In genomic region chr9:16039103-16039987, GRCh38 we compare ENCODE assay signal across 9 cellular contexts.
A peak's percentile ranks its signal among the peaks of the same experiment; 100 is the strongest.
DNase-seq lines count a peak whose midpoint lies in the region; ATAC-seq and TF ChIP-seq lines count a peak whose summit lies in the region.
"Had no signal": no experiment of that assay in that cellular context is flagged by ENCODE, and none has a peak within 500 bp of the region (broad histone marks: within the 10 kb centered on the region; RNA-seq: fewer than 3 reads in every experiment).

No MANE protein-coding gene starts in this region.

- no peak overlapping the region for H3K27ac Mint-ChIP-seq in T-helper 2 cell treated with Interferon-gamma antibody and Interleukin-4, amounts not matched to agents 5 μg/mL and 100 μg/mL, for 36 hours
- no peak overlapping the region for H3K27ac Mint-ChIP-seq in activated T-helper 17 cell treated with anti-CD3 and anti-CD28 coated beads, Interleukin-2, amount 50 U/mL, for 72 hours

- no peaks in the 10 kb centered on the region for H3K27me3 Mint-ChIP-seq in T-helper 2 cell treated with Interferon-gamma antibody and Interleukin-4, amounts not matched to agents 5 μg/mL and 100 μg/mL, for 36 hours (ENCODE audit: low read depth)
- H3K27me3 Mint-ChIP-seq in activated T-helper 17 cell treated with anti-CD3 and anti-CD28 coated beads, Interleukin-2, amount 50 U/mL, for 72 hours: no peaks in the 10 kb centered on the region

- H3K36me3 Mint-ChIP-seq in T-helper 2 cell treated with Interferon-gamma antibody and Interleukin-4, amounts not matched to agents 5 μg/mL and 100 μg/mL, for 36 hours (ENCODE audit: low read depth): no peaks in the 10 kb centered on the region
- H3K36me3 Mint-ChIP-seq in activated T-helper 17 cell treated with anti-CD3 and anti-CD28 coated beads, Interleukin-2, amount 50 U/mL, for 72 hours (ENCODE audit: low read depth): no peaks in the 10 kb centered on the region

- TF ChIP-seq CTCF in C4-2B (conservative IDR thresholded peaks at IDR 0.05): peak; percentile 44
- peak; percentile 40 for TF ChIP-seq CTCF in HFF-Myc (IDR thresholded peaks at IDR 0.05; ENCODE audit: low read depth, low read length, missing control alignments)

- ATAC-seq in activated T-helper 17 cell treated with anti-CD3 and anti-CD28 coated beads, Interleukin-2, amount 50 U/mL, for 72 hours (replicated peaks): no peak
- ATAC-seq: K562 had no signal

- DNase-seq in HFF-Myc (ENCODE audit: extremely low read depth, low read depth) (no peak), UCSD-AML1 (lab: John Stamatoyannopoulos, UW; ENCODE audit: unreplicated experiment) (peak; percentile 31), inferior parietal cortex (ENCODE audit: extremely low spot score) (peak; percentile 28), NCI-H1105 treated with DMSO at 0.1 percent for 48 hours (lab: John Stamatoyannopoulos, UW) (no peak), COLO668 (lab: John Stamatoyannopoulos, UW; ENCODE audit: unreplicated experiment) (no peak)
- no peak for DNase-seq in T-helper 2 cell treated with Interferon-gamma antibody and Interleukin-4, amounts not matched to agents 5 μg/mL and 100 μg/mL, for 36 hours (ENCODE audit: low spot score)

- H3K4me3 ChIP-seq in HFF-Myc (replicated peaks; ENCODE audit: low read depth, low read length): no peak overlapping the region
- H3K4me3 ChIP-seq: K562 had no signal

- no peaks in the 10 kb centered on the region for H3K9me3 Mint-ChIP-seq in T-helper 2 cell treated with Interferon-gamma antibody and Interleukin-4, amounts not matched to agents 5 μg/mL and 100 μg/mL, for 36 hours
- no peaks in the 10 kb centered on the region for H3K9me3 Mint-ChIP-seq in activated T-helper 17 cell treated with anti-CD3 and anti-CD28 coated beads, Interleukin-2, amount 50 U/mL, for 72 hours

- H3K4me1 Mint-ChIP-seq in T-helper 2 cell treated with Interferon-gamma antibody and Interleukin-4, amounts not matched to agents 5 μg/mL and 100 μg/mL, for 36 hours (ENCODE audit: low read depth): no peaks in the 10 kb centered on the region
- no peaks in the 10 kb centered on the region for H3K4me1 Mint-ChIP-seq in activated T-helper 17 cell treated with anti-CD3 and anti-CD28 coated beads, Interleukin-2, amount 50 U/mL, for 72 hours

- H3K4me3 Mint-ChIP-seq in T-helper 2 cell treated with Interferon-gamma antibody and Interleukin-4, amounts not matched to agents 5 μg/mL and 100 μg/mL, for 36 hours: no peak overlapping the region
- H3K4me3 Mint-ChIP-seq in activated T-helper 17 cell treated with anti-CD3 and anti-CD28 coated beads, Interleukin-2, amount 50 U/mL, for 72 hours: no peak overlapping the region

- no peak overlapping the region for H3K27ac ChIP-seq in C4-2B

Comparison
In these comparisons a context has a peak if more than half of its experiments do, and no peak if none do; other contexts are left out.
1. DNase-seq: peak in UCSD-AML1 (single experiment) and inferior parietal cortex (single experiment); none in HFF-Myc (single experiment), T-helper 2 cell treated with Interferon-gamma antibody and Interleukin-4, amounts not matched to agents 5 μg/mL and 100 μg/mL, for 36 hours (single experiment), NCI-H1105 treated with DMSO at 0.1 percent for 48 hours (single experiment) and COLO668 (single experiment).